In the genomic region with DNA sequence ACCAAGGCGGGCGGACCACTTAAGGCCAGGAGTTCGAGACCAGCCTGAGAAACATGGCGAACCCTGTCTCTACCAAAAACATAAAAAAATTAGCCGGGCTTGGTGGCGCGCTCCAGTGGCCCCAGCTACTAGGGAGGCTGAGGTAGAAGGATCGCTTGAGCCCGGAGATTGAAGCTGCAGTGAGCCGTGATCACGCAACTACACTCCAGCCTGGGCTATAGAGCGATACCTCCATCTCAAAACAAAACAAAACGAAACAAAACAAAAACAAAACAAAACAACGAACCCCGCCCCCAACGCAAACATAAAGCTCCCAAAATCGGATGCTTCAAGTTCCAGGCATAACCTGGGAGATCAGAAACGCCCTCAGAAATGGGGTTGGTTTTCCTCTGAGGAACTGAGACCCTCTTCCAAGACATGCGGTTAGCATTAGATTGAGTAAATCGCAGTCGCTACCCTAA, we compare ENCODE assay signal across 8 cellular contexts. TPM values are rescaled to one million over a fixed set of nuclear protein-coding genes. Genes with fewer than 3 reads are reported as not detected.
DNase-seq lines count a peak whose midpoint lies in the region; ATAC-seq, FAIRE-seq and TF ChIP-seq lines count a peak whose summit lies in the region.

No MANE protein-coding gene starts in this region.

- peak overlapping the region; percentile 82 for H3K27ac Mint-ChIP-seq in astrocyte (ENCODE audit: unreplicated experiment)

- no peak for TF ChIP-seq POLR2A in erythroblast (IDR thresholded peaks at IDR 0.05; ENCODE audit: low read length)

- H3K27ac ChIP-seq in astrocyte (ENCODE audit: low read depth, low read length): peak overlapping the region; percentile 85
- H3K27ac ChIP-seq in liver (ENCODE audit: low read depth in 1 of 2, low read length in 2 of 2): peak overlapping the region; percentile 84 to 88
- H3K27ac ChIP-seq in thymus (ENCODE audit: low read depth): peak overlapping the region; percentile 83

- H3K4me3 ChIP-seq in astrocyte (ENCODE audit: insufficient read depth, low read depth, low read length) (peak overlapping the region; percentile 65), liver (ENCODE audit: low read depth in 1 of 3, low read length in 3 of 3) (peak overlapping the region; percentile 60 to 83 (median 82)), thymus (ENCODE audit: low read length) (peak overlapping the region; percentile 54)

- H3K4me1 ChIP-seq in astrocyte (ENCODE audit: insufficient read depth, low read length) (peaks cover 22% of the 10 kb centered on the region), liver (ENCODE audit: control insufficient read depth in 4 of 4, insufficient read depth in 4 of 4, low read length in 3 of 4) (peaks cover 0 to 11% (median 5%) of the 10 kb centered on the region in 4 donors), thymus (ENCODE audit: control insufficient read depth, insufficient read depth, low read length) (peaks cover 10% of the 10 kb centered on the region)

- H3K4me2 ChIP-seq in astrocyte (ENCODE audit: low read length): peak overlapping the region; percentile 95

- no peaks in the 10 kb centered on the region for H3K27me3 ChIP-seq in astrocyte (ENCODE audit: insufficient read depth, low read length)
- H3K27me3 ChIP-seq in liver (ENCODE audit: control insufficient read depth in 4 of 4, insufficient read depth in 4 of 4, low read length in 3 of 4): no peaks in the 10 kb centered on the region
- H3K27me3 ChIP-seq in thymus (ENCODE audit: control insufficient read depth, insufficient read depth): no peaks in the 10 kb centered on the region

- peaks cover 4% of the 10 kb centered on the region for H3K36me3 Mint-ChIP-seq in activated T-cell treated with anti-CD3 and anti-CD28 coated beads, Interleukin-2, amount 50 U/mL, for 4 hours (ENCODE audit: insufficient read depth)
- no peaks in the 10 kb centered on the region for H3K36me3 Mint-ChIP-seq in astrocyte (ENCODE audit: low read depth, unreplicated experiment)

- WGBS in liver: 74% methylated on average over 21 of the region's 21 CpGs
- 82% methylated on average over 21 of the region's 21 CpGs for WGBS in thymus

- H2AFZ ChIP-seq in astrocyte (ENCODE audit: low read depth, low read length): peak overlapping the region; percentile 93

- no peak for TF ChIP-seq RAD21 in liver (IDR thresholded peaks at IDR 0.05)

- no peak for FAIRE-seq in astrocyte (lab: Jason Lieb, UNC)

- H3K9me3 ChIP-seq in astrocyte (ENCODE audit: insufficient read depth, low read depth, low read length): no peaks in the 10 kb centered on the region
- H3K9me3 ChIP-seq in liver (ENCODE audit: control insufficient read depth in 4 of 4, low read length in 3 of 4): no peaks in the 10 kb centered on the region
- H3K9me3 ChIP-seq in thymus (ENCODE audit: control insufficient read depth): no peaks in the 10 kb centered on the region

- DNase-seq in activated T-cell treated with anti-CD3 and anti-CD28 coated beads, Interleukin-2, amount 50 U/mL, for 4 hours: no peak
- no peak for DNase-seq in activated T-cell treated with anti-CD3 and anti-CD28 coated beads, Interleukin-2, amount 50 U/mL, for 1 hour
- DNase-seq in astrocyte (ENCODE audit: low read depth): no peak
- DNase-seq in erythroblast (lab: John Stamatoyannopoulos, UW): no peak
- DNase-seq in activated effector memory CD4-positive, alpha-beta T cell treated with Interleukin-2 at 50 U/mL for 16 hours: no peak

- peaks cover 35% of the 10 kb centered on the region for H3K4me1 Mint-ChIP-seq in activated T-cell treated with anti-CD3 and anti-CD28 coated beads, Interleukin-2, amount 50 U/mL, for 4 hours (ENCODE audit: low read depth)
- peaks cover 11% of the 10 kb centered on the region for H3K4me1 Mint-ChIP-seq in astrocyte (ENCODE audit: low read depth, unreplicated experiment)

- H4K20me1 ChIP-seq in astrocyte (ENCODE audit: insufficient read depth, low read length): no peaks in the 10 kb centered on the region

- H3K9me3 Mint-ChIP-seq in activated T-cell treated with anti-CD3 and anti-CD28 coated beads, Interleukin-2, amount 50 U/mL, for 4 hours: no peaks in the 10 kb centered on the region
- no peaks in the 10 kb centered on the region for H3K9me3 Mint-ChIP-seq in astrocyte (ENCODE audit: unreplicated experiment)

- no peak for ATAC-seq in activated T-cell treated with anti-CD3 and anti-CD28 coated beads, Interleukin-2, amount 50 U/mL, for 4 hours
- ATAC-seq in GM21717 (IDR thresholded peaks at IDR 0.05; ENCODE audit: unreplicated experiment): no peak

- H3K9ac ChIP-seq in astrocyte (ENCODE audit: low read length) (peak overlapping the region; percentile 85), liver (ENCODE audit: low read depth in 1 of 2, low read length in 2 of 2) (peak overlapping the region; percentile 4 to 55)

- H3K4me3 Mint-ChIP-seq in activated T-cell treated with anti-CD3 and anti-CD28 coated beads, Interleukin-2, amount 50 U/mL, for 4 hours: peak overlapping the region; percentile 92
- H3K4me3 Mint-ChIP-seq in astrocyte (ENCODE audit: unreplicated experiment): peak overlapping the region; percentile 91

- H3K79me2 ChIP-seq in astrocyte (ENCODE audit: insufficient read depth, low read length): peaks cover 39% of the 10 kb centered on the region

- no peaks in the 10 kb centered on the region for H3K36me3 ChIP-seq in astrocyte (ENCODE audit: insufficient read depth, low read length)
- H3K36me3 ChIP-seq in liver (ENCODE audit: control insufficient read depth in 4 of 4, insufficient read depth in 3 of 4, low read depth in 1 of 4, low read length in 3 of 4): no peaks in the 10 kb centered on the region
- H3K36me3 ChIP-seq in thymus (ENCODE audit: control insufficient read depth, insufficient read depth): no peaks in the 10 kb centered on the region

- no peaks in the 10 kb centered on the region for H3K27me3 Mint-ChIP-seq in activated T-cell treated with anti-CD3 and anti-CD28 coated beads, Interleukin-2, amount 50 U/mL, for 4 hours (ENCODE audit: low read depth)
- no peaks in the 10 kb centered on the region for H3K27me3 Mint-ChIP-seq in astrocyte (ENCODE audit: low read depth, unreplicated experiment)

- no peak for TF ChIP-seq CTCF in astrocyte (IDR thresholded peaks at IDR 0.05; ENCODE audit: insufficient read depth, low read depth, low read length)
- TF ChIP-seq CTCF in liver (IDR thresholded peaks at IDR 0.05; ENCODE audit: low read depth, low read length, missing input control): no peak

TF ChIP-seq in liver, 16 proteins besides CTCF, POLR2A, EP300 and RAD21:
- TF ChIP-seq RXRA (IDR thresholded peaks at IDR 0.05): no peak
- TF ChIP-seq, protein P1, sequence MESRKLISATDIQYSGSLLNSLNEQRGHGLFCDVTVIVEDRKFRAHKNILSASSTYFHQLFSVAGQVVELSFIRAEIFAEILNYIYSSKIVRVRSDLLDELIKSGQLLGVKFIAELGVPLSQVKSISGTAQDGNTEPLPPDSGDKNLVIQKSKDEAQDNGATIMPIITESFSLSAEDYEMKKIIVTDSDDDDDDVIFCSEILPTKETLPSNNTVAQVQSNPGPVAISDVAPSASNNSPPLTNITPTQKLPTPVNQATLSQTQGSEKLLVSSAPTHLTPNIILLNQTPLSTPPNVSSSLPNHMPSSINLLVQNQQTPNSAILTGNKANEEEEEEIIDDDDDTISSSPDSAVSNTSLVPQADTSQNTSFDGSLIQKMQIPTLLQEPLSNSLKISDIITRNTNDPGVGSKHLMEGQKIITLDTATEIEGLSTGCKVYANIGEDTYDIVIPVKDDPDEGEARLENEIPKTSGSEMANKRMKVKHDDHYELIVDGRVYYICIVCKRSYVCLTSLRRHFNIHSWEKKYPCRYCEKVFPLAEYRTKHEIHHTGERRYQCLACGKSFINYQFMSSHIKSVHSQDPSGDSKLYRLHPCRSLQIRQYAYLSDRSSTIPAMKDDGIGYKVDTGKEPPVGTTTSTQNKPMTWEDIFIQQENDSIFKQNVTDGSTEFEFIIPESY (IDR thresholded peaks at IDR 0.05): no peak
- no peak for TF ChIP-seq FOXA2 (IDR thresholded peaks at IDR 0.05)
- no peak for TF ChIP-seq NR2F2 (IDR thresholded peaks at IDR 0.05)
- TF ChIP-seq, protein P2, sequence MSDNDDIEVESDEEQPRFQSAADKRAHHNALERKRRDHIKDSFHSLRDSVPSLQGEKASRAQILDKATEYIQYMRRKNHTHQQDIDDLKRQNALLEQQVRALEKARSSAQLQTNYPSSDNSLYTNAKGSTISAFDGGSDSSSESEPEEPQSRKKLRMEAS (IDR thresholded peaks at IDR 0.05): no peak
- TF ChIP-seq YY1 (IDR thresholded peaks at IDR 0.05): no peak
- no peak for TF ChIP-seq HNF4A (conservative IDR thresholded peaks at IDR 0.05)
- TF ChIP-seq TAF1 (conservative IDR thresholded peaks at IDR 0.05): no peak
- no peak for TF ChIP-seq GABPA (IDR thresholded peaks at IDR 0.05 in 1 of 2, conservative IDR thresholded peaks at IDR 0.05 in 1 of 2)
- TF ChIP-seq FOXA1 (IDR thresholded peaks at IDR 0.05): no peak
- no peak for TF ChIP-seq JUND (IDR thresholded peaks at IDR 0.05)
- TF ChIP-seq EGR1 (IDR thresholded peaks at IDR 0.05; ENCODE audit: low read depth in 2 of 2): no peak
- TF ChIP-seq SP1 (IDR thresholded peaks at IDR 0.05): no peak

RNA-seq across cellular contexts. Expression of a gene that starts 0.6 kb away (rescaled TPM):
- 1 to 10 TPM; 3.3 to 7.7 (median 7.3) TPM for total RNA-seq in activated T-cell treated with anti-CD3 and anti-CD28 coated beads, Interleukin-2, amount 50 U/mL, for 4 hours
- 4.2 and 4.4 TPM in 2 replicates for total RNA-seq in astrocyte
- total RNA-seq in liver: 1 to 10 TPM; 1.9 to 3.4 TPM
- 1 to 10 TPM; 2.9 to 3.7 TPM for polyA plus RNA-seq in liver
- 5.3 TPM for polyA plus RNA-seq in thymus

RNA-seq across cellular contexts. Expression of a gene that starts 0.9 kb away (rescaled TPM):
- total RNA-seq in activated T-cell treated with anti-CD3 and anti-CD28 coated beads, Interleukin-2, amount 50 U/mL, for 4 hours: 10 to 100 TPM; 80.8 to 90.6 (median 85.3) TPM
- total RNA-seq in astrocyte (99.3 and 111 TPM in 2 replicates), liver (10 to 100 TPM; 55.1 to 93.2 TPM)
- polyA plus RNA-seq in liver (10 to 100 TPM; 19.5 to 29.2 TPM), thymus (210 TPM)

RNA-seq across cellular contexts. Expression of a gene that starts 21.9 kb away (rescaled TPM):
- total RNA-seq in activated T-cell treated with anti-CD3 and anti-CD28 coated beads, Interleukin-2, amount 50 U/mL, for 4 hours: 10 to 100 TPM; 77.6 to 82.1 (median 78.2) TPM
- total RNA-seq in astrocyte: 63.8 and 65.8 TPM in 2 replicates
- 10 to 100 TPM; 30.5 to 47.2 TPM for total RNA-seq in liver
- polyA plus RNA-seq in liver: 10 to 100 TPM; 70.1 to 74.0 TPM
- polyA plus RNA-seq in thymus: 104 TPM

RNA-seq across cellular contexts. Expression of a gene that starts 24.5 kb away (rescaled TPM):
- total RNA-seq in activated T-cell treated with anti-CD3 and anti-CD28 coated beads, Interleukin-2, amount 50 U/mL, for 4 hours: not detected
- total RNA-seq in astrocyte (not detected in 2 replicates), liver (under 1 TPM in 1 of 2 donors, not detected in 1; 0.33 TPM)
- polyA plus RNA-seq in liver (not detected), thymus (not detected)

RNA-seq across cellular contexts. Expression of a gene that starts 31.3 kb away (rescaled TPM):
- total RNA-seq in activated T-cell treated with anti-CD3 and anti-CD28 coated beads, Interleukin-2, amount 50 U/mL, for 4 hours: 10 to 100 TPM; 56.2 to 68.9 (median 58.9) TPM
- total RNA-seq in astrocyte: 36.1 and 39.0 TPM in 2 replicates
- 10 to 100 TPM in 1 of 2 donors, 1 to 10 TPM in 1; 8.4 to 10.4 TPM for total RNA-seq in liver
- 10 to 100 TPM; 19.6 to 22.4 TPM for polyA plus RNA-seq in liver
- polyA plus RNA-seq in thymus: 56.3 TPM
